ENCODE assay signal across 17 cellular contexts in the genomic region with DNA sequence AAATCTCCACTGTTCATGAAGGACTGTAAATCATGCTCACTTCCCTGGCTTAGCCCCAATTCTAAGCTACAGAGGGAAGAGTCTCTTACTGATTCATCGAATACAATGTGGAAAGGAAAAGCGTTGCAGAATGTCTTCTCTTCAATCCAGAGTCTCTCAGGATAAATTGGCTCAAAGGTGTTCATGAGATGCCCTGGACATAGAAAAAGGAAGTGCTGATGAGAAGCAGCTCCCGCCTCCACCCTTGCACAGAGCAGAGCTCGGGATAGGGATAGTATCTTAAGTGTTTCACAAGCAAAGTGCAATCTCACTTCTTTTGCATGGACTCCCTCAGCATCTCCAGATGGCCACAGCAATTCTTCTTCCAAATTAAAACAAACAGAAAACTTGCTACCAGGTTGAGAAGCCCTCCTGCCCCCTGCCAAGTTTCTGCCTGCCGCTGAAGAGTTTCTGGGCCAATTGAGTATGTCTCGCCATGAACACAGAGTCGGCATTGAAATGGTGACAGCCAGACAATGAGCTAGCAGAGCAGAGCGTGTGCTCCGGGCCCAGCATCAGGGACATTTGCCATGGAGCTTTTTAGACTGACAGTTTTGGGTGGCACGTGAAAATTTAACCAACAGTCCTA.
"Had no signal": no experiment of that assay in that cellular context is flagged by ENCODE, and none has a peak within 500 bp of the region (broad histone marks: within the 10 kb centered on the region; RNA-seq: fewer than 3 reads in every experiment).

No MANE protein-coding gene starts in this region.

- H3K4me3 Mint-ChIP-seq: naive thymus-derived CD4-positive, alpha-beta T cell; nephron progenitor cell; stimulated activated naive B cell treated with anti-CD40 and anti-IgM and Interleukin-4, amounts not matched to agents 10 μg/mL and 1 μg/mL and 100 μg/mL, for 72 hours had no signal

- H3K27ac Mint-ChIP-seq: naive thymus-derived CD4-positive, alpha-beta T cell; nephron progenitor cell; stimulated activated naive B cell treated with anti-CD40 and anti-IgM and Interleukin-4, amounts not matched to agents 10 μg/mL and 1 μg/mL and 100 μg/mL, for 72 hours had no signal

- H3K9me3 ChIP-seq: gastrocnemius medialis, sigmoid colon, transverse colon had no signal

- FAIRE-seq: colon, islet of Langerhans had no signal

- H3K27me3 ChIP-seq: gastrocnemius medialis, sigmoid colon, stomach, transverse colon had no signal

- DNase-seq: dermis blood vessel endothelial cell; gastrocnemius medialis; heart right ventricle; kidney glomerular epithelial cell; naive thymus-derived CD4-positive, alpha-beta T cell; nephron progenitor cell; posterior cingulate gyrus; sigmoid colon; stimulated activated CD4-positive, alpha-beta T cell treated with anti-CD3 and anti-CD28 coated beads, Interleukin-2, amount 100 ng/mL, for 24 hours; stimulated activated CD4-positive, alpha-beta T cell treated with anti-CD3 and anti-CD28 coated beads, Interleukin-4, amount 100 ng/mL, for 4 hours; stimulated activated naive B cell treated with anti-CD40 and anti-IgM and Interleukin-4, amounts not matched to agents 10 μg/mL and 1 μg/mL and 100 μg/mL, for 72 hours; stomach; transverse colon had no signal

- ATAC-seq: gastrocnemius medialis; heart right ventricle; naive thymus-derived CD4-positive, alpha-beta T cell; stimulated activated naive B cell treated with anti-CD40 and anti-IgM and Interleukin-4, amounts not matched to agents 10 μg/mL and 1 μg/mL and 100 μg/mL, for 72 hours had no signal

- H3K36me3 ChIP-seq: gastrocnemius medialis, heart right ventricle, sigmoid colon, stomach, thoracic aorta, transverse colon had no signal

- H3K4me1 ChIP-seq: gastrocnemius medialis, heart right ventricle, sigmoid colon, stomach, transverse colon had no signal

- H3K4me3 ChIP-seq: gastrocnemius medialis, heart right ventricle, sigmoid colon, skin epidermis, stomach, thoracic aorta, transverse colon had no signal

- H3K4me1 Mint-ChIP-seq: naive thymus-derived CD4-positive, alpha-beta T cell; nephron progenitor cell; stimulated activated naive B cell treated with anti-CD40 and anti-IgM and Interleukin-4, amounts not matched to agents 10 μg/mL and 1 μg/mL and 100 μg/mL, for 72 hours had no signal

- H3K27ac ChIP-seq: gastrocnemius medialis, heart right ventricle, sigmoid colon, skin epidermis, stomach, thoracic aorta, transverse colon had no signal
